ENCODE assay signal across 24 cellular contexts in the genomic region with DNA sequence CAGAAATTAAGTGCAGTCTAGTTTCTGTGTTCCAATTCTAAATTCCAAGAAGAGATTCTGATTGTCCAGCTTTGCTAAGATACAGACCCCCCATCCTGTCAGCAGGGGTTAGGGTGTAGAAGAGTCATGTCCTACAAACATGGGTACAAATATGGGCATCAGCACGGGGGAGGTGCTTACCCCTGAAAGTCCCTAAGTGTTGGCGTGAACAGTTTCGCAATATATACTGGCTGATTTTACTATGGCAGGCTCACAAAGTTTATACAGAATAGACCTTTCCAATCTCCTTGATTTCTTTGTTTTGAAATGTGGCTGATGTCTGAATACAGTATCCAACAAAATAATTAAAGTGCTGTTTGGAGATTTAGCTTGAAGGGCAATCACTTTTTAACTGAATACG.
"Had no signal": no experiment of that assay in that cellular context is flagged by ENCODE, and none has a peak within 500 bp of the region (broad histone marks: within the 10 kb centered on the region; RNA-seq: fewer than 3 reads in every experiment).

No MANE protein-coding gene starts in this region.

- H3K9me3 ChIP-seq: gastrocnemius medialis, prostate gland, right atrium auricular region, sigmoid colon, testis, tibial artery, upper lobe of left lung had no signal

- DNase-seq: dorsolateral prefrontal cortex; effector CD4-positive, alpha-beta T cell; foreskin fibroblast; gastrocnemius medialis; head of caudate nucleus; kidney; midbrain; naive thymus-derived CD4-positive, alpha-beta T cell; nucleus accumbens; sigmoid colon; stimulated activated CD4-positive, alpha-beta T cell treated with anti-CD3 and anti-CD28 coated beads, Interleukin-2, amount 100 ng/mL, for 24 hours; stimulated activated CD4-positive, alpha-beta T cell treated with anti-CD3 and anti-CD28 coated beads, Interleukin-4, amount 100 ng/mL, for 24 hours; stimulated activated naive CD4-positive, alpha-beta T cell treated with Interleukin-2 at 50 U/mL for 16 hours; substantia nigra; testis; tibial artery; upper lobe of left lung had no signal

- H3K4me3 ChIP-seq: dorsolateral prefrontal cortex, gastrocnemius medialis, lung, prostate gland, right atrium auricular region, sigmoid colon, testis, tibial artery, upper lobe of left lung had no signal

- H3K27ac ChIP-seq: dorsolateral prefrontal cortex, epithelial cell of prostate, gastrocnemius medialis, prostate gland, right atrium auricular region, sigmoid colon, testis, tibial artery, upper lobe of left lung had no signal

- H3K4me1 ChIP-seq: gastrocnemius medialis, prostate gland, right atrium auricular region, sigmoid colon, testis, tibial artery, upper lobe of left lung had no signal

- ATAC-seq: esophagus mucosa; gastrocnemius medialis; left lobe of liver; naive thymus-derived CD4-positive, alpha-beta T cell; stimulated activated effector memory CD8-positive, alpha-beta T cell treated with anti-CD3 and anti-CD28 coated beads, Interleukin-12 subunit alpha, Interleukin-12 subunit beta, amount 100 ng/mL, for 72 hours had no signal

- H3K27me3 ChIP-seq: dorsolateral prefrontal cortex, gastrocnemius medialis, right atrium auricular region, sigmoid colon, testis, tibial artery, upper lobe of left lung had no signal

- H3K36me3 ChIP-seq: gastrocnemius medialis, prostate gland, right atrium auricular region, sigmoid colon, tibial artery, upper lobe of left lung had no signal
